2 cellular contexts compared by ENCODE assay signal in the genomic region with DNA sequence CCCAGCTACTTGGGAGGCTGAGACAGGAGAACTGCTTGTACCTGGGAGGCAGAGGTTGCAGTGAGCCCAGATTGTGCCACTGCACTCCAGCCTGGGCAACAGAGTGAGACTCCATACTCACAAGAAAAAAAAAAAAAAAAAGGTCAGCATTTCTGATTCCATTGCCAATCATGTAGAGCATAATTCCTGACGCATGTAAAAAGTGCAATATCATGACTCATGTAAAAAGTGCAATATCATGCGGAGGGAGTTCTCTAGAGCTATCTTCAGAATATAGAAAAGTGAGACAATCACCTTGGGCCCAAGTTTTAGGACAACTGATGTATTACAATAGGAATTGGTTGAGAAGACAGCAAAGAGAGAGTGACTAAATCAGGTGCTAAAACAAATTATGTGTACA.
TF ChIP-seq lines count a peak whose summit lies in the region.

No MANE protein-coding gene starts in this region.

TF ChIP-seq in GM23338, 12 proteins besides CTCF, POLR2A, EP300 and RAD21 (continued from another document):
- TF ChIP-seq NANOG (IDR thresholded peaks at IDR 0.05; ENCODE audit: borderline replicate concordance) (no peak), CREB1 (CRISPR knock-in tag; IDR thresholded peaks at IDR 0.05; ENCODE audit: low read depth) (no peak), ZNF114 (CRISPR knock-in tag; IDR thresholded peaks at IDR 0.05) (no peak), STAT1 (IDR thresholded peaks at IDR 0.05; ENCODE audit: unreplicated experiment) (no peak), ZNF462 (CRISPR knock-in tag; IDR thresholded peaks at IDR 0.05) (no peak), POLR2AphosphoS5 (IDR thresholded peaks at IDR 0.05; ENCODE audit: low read depth) (no peak), ZNF331 (CRISPR knock-in tag; IDR thresholded peaks at IDR 0.05; ENCODE audit: low read depth) (no peak), JUNB (IDR thresholded peaks at IDR 0.05; ENCODE audit: unreplicated experiment) (no peak)
- TF ChIP-seq, protein P1, sequence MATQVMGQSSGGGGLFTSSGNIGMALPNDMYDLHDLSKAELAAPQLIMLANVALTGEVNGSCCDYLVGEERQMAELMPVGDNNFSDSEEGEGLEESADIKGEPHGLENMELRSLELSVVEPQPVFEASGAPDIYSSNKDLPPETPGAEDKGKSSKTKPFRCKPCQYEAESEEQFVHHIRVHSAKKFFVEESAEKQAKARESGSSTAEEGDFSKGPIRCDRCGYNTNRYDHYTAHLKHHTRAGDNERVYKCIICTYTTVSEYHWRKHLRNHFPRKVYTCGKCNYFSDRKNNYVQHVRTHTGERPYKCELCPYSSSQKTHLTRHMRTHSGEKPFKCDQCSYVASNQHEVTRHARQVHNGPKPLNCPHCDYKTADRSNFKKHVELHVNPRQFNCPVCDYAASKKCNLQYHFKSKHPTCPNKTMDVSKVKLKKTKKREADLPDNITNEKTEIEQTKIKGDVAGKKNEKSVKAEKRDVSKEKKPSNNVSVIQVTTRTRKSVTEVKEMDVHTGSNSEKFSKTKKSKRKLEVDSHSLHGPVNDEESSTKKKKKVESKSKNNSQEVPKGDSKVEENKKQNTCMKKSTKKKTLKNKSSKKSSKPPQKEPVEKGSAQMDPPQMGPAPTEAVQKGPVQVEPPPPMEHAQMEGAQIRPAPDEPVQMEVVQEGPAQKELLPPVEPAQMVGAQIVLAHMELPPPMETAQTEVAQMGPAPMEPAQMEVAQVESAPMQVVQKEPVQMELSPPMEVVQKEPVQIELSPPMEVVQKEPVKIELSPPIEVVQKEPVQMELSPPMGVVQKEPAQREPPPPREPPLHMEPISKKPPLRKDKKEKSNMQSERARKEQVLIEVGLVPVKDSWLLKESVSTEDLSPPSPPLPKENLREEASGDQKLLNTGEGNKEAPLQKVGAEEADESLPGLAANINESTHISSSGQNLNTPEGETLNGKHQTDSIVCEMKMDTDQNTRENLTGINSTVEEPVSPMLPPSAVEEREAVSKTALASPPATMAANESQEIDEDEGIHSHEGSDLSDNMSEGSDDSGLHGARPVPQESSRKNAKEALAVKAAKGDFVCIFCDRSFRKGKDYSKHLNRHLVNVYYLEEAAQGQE (IDR thresholded peaks at IDR 0.05; ENCODE audit: unreplicated experiment), result no peak

TF ChIP-seq in K562, 482 proteins besides CTCF, POLR2A, EP300 and RAD21 (continued from another document):
- TF ChIP-seq, protein P1 (CRISPR knock-in tag; IDR thresholded peaks at IDR 0.05; ENCODE audit: low read depth), result no peak
- TF ChIP-seq SRSF7 (optimal IDR thresholded peaks at IDR 0.05; ENCODE audit: low read depth, low read length) (no peak), ZNF830 (CRISPR knock-in tag; IDR thresholded peaks at IDR 0.05) (no peak), MAFF (IDR thresholded peaks at IDR 0.05; ENCODE audit: low read length) (peak; percentile 31; the same call in 1 of the 2 replicates), MAFG (tag; conservative IDR thresholded peaks at IDR 0.05) (peak; percentile 81), SUPT5H (IDR thresholded peaks at IDR 0.05) (no peak), ZNF316 (IDR thresholded peaks at IDR 0.05) (peak; percentile 92), NFE2 (IDR thresholded peaks at IDR 0.05; ENCODE audit: low read depth) (peak; percentile 10; the same call in 1 of the 2 replicates), ZNF398 (CRISPR knock-in tag; IDR thresholded peaks at IDR 0.05) (no peak), MAFK (IDR thresholded peaks at IDR 0.05; ENCODE audit: low read length) (peak; percentile 26; the same call in 1 of the 2 replicates), ZNF263 (CRISPR knock-in tag; IDR thresholded peaks at IDR 0.05; ENCODE audit: borderline replicate concordance) (no peak), CCAR2 (IDR thresholded peaks at IDR 0.05; ENCODE audit: low read depth, low read length) (no peak), HDGF (IDR thresholded peaks at IDR 0.05) (no peak), C11orf30 (IDR thresholded peaks at IDR 0.05; ENCODE audit: low read depth) (peak; percentile 79), ZBTB9 (CRISPR knock-in tag; IDR thresholded peaks at IDR 0.05) (no peak), ZNF140 (CRISPR knock-in tag; IDR thresholded peaks at IDR 0.05) (no peak)
- TF ChIP-seq, protein P2, sequence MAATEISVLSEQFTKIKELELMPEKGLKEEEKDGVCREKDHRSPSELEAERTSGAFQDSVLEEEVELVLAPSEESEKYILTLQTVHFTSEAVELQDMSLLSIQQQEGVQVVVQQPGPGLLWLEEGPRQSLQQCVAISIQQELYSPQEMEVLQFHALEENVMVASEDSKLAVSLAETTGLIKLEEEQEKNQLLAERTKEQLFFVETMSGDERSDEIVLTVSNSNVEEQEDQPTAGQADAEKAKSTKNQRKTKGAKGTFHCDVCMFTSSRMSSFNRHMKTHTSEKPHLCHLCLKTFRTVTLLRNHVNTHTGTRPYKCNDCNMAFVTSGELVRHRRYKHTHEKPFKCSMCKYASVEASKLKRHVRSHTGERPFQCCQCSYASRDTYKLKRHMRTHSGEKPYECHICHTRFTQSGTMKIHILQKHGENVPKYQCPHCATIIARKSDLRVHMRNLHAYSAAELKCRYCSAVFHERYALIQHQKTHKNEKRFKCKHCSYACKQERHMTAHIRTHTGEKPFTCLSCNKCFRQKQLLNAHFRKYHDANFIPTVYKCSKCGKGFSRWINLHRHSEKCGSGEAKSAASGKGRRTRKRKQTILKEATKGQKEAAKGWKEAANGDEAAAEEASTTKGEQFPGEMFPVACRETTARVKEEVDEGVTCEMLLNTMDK (IDR thresholded peaks at IDR 0.05; ENCODE audit: borderline replicate concordance, insufficient read depth, low read depth, low read length, poor library complexity, severe bottlenecking), result no peak
- TF ChIP-seq, protein P3, sequence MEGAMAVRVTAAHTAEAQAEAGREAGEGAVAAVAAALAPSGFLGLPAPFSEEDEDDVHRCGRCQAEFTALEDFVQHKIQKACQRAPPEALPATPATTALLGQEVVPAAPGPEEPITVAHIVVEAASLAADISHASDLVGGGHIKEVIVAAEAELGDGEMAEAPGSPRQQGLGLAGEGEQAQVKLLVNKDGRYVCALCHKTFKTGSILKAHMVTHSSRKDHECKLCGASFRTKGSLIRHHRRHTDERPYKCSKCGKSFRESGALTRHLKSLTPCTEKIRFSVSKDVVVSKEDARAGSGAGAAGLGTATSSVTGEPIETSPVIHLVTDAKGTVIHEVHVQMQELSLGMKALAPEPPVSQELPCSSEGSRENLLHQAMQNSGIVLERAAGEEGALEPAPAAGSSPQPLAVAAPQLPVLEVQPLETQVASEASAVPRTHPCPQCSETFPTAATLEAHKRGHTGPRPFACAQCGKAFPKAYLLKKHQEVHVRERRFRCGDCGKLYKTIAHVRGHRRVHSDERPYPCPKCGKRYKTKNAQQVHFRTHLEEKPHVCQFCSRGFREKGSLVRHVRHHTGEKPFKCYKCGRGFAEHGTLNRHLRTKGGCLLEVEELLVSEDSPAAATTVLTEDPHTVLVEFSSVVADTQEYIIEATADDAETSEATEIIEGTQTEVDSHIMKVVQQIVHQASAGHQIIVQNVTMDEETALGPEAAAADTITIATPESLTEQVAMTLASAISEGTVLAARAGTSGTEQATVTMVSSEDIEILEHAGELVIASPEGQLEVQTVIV (CRISPR knock-in tag; IDR thresholded peaks at IDR 0.05; ENCODE audit: borderline replicate concordance), result no peak
